Comparison of ENCODE assay signal across 8 cellular contexts in genomic region chr4:73653695-73654106, GRCh38. TPM values are rescaled to one million over a fixed set of nuclear protein-coding genes. Genes with fewer than 3 reads are reported as not detected.
DNase-seq lines count a peak whose midpoint lies in the region; ATAC-seq and TF ChIP-seq lines count a peak whose summit lies in the region.

No MANE protein-coding gene starts in this region.

- H3K4me3 ChIP-seq in DOHH2 (ENCODE audit: low read length), result peak overlapping the region; percentile 33
- H3K4me3 ChIP-seq in astrocyte of the cerebellum (ENCODE audit: low read depth, low read length), result no peak overlapping the region
- no peak overlapping the region for H3K4me3 ChIP-seq in thyroid gland (replicated peaks in 1 of 3)

- peak overlapping the region; percentile 94 for H3K27ac ChIP-seq in DOHH2 (ENCODE audit: low read depth, low read length)
- no peak overlapping the region for H3K27ac ChIP-seq in thyroid gland

- H3K4me2 ChIP-seq in DOHH2 (ENCODE audit: low read length), result peak overlapping the region; percentile 58

- H3F3A ChIP-seq in DOHH2 (ENCODE audit: control insufficient read depth, insufficient read depth), result peaks cover 14% of the 10 kb centered on the region

- H3K79me2 ChIP-seq in DOHH2 (ENCODE audit: control insufficient read depth, low read length), result no peaks in the 10 kb centered on the region

- H3K36me3 ChIP-seq in DOHH2 (ENCODE audit: control insufficient read depth, low read length) (peaks cover 18% of the 10 kb centered on the region), thyroid gland (no peaks in the 10 kb centered on the region)

- TF ChIP-seq POLR2A in thyroid gland (IDR thresholded peaks at IDR 0.05), result no peak

- no peaks in the 10 kb centered on the region for H3K9me2 ChIP-seq in DOHH2 (replicated peaks; ENCODE audit: control insufficient read depth, low read length)

- H4K20me1 ChIP-seq in DOHH2 (ENCODE audit: control insufficient read depth, insufficient read depth, low read depth, low read length), result no peaks in the 10 kb centered on the region

- peak; percentile 25 for TF ChIP-seq CTCF in DOHH2 (IDR thresholded peaks at IDR 0.05; ENCODE audit: low read depth, low read length, poor library complexity, severe bottlenecking)
- TF ChIP-seq CTCF in astrocyte of the cerebellum (IDR thresholded peaks at IDR 0.05; ENCODE audit: low read depth, low read length, missing control alignments), result peak; percentile 46
- peak; percentile 32 to 91 (median 50) for TF ChIP-seq CTCF in thyroid gland (IDR thresholded peaks at IDR 0.05)

- in situ Hi-C loops in astrocyte of the cerebellum (cut with HindIII; ENCODE audit: low sequenced_read_pairs), result loop anchor here (25.0 kb wide), 1 partner anchor 484 kb away; no protein-coding TSS in a partner anchor

- H3K27me3 ChIP-seq in DOHH2 (ENCODE audit: control insufficient read depth, low read length) (no peaks in the 10 kb centered on the region), thyroid gland (no peaks in the 10 kb centered on the region)

- WGBS in thyroid gland, 2 donors, result 2% methylated on average over 7 of the region's 7 CpGs

- peaks cover 70% of the 10 kb centered on the region for H3K4me1 ChIP-seq in DOHH2 (ENCODE audit: control insufficient read depth, low read length)
- H3K4me1 ChIP-seq in thyroid gland, result no peaks in the 10 kb centered on the region

- H3K9me3 ChIP-seq in DOHH2 (ENCODE audit: control insufficient read depth, insufficient read depth, low read length), result peaks cover 18% of the 10 kb centered on the region
- H3K9me3 ChIP-seq in thyroid gland, result no peaks in the 10 kb centered on the region

- peak; percentile 45 to 46 for DNase-seq in NCI-H446 (lab: John Stamatoyannopoulos, UW)
- peak; percentile 42 for DNase-seq in astrocyte of the cerebellum (ENCODE audit: low read depth)
- DNase-seq in iris pigment epithelial cell (ENCODE audit: low read depth), result peak; percentile 48
- DNase-seq in thyroid gland, result peak; percentile 31 to 38
- no peak for DNase-seq in activated CD4-positive, alpha-beta T cell treated with anti-CD3 and anti-CD28 coated beads, Interleukin-2, amount 50 U/mL, for 1 hour

- intact Hi-C loops in thyroid gland (cut with DNase I), result loop anchor here (2.0 kb wide), 1 partner anchor 61 kb away; no protein-coding TSS in a partner anchor

- ATAC-seq in GM19351 (IDR thresholded peaks at IDR 0.05; ENCODE audit: unreplicated experiment) (peak; percentile 75), HG03432 (IDR thresholded peaks at IDR 0.05; ENCODE audit: unreplicated experiment) (peak; percentile 90)

RNA-seq across cellular contexts. Expression of gene RASSF6, which starts 33.5 kb away (rescaled TPM):
- 10 to 100 TPM in 1 of 4 donors, 1 to 10 TPM in 3; 2.5 to 13.1 (median 4.2) TPM for total RNA-seq in thyroid gland
